In genomic region chr3:177357352-177358084, GRCh38 we compare ENCODE assay signal across 8 cellular contexts.
DNase-seq lines count a peak whose midpoint lies in the region; ATAC-seq and TF ChIP-seq lines count a peak whose summit lies in the region.

No MANE protein-coding gene starts in this region.

- peak overlapping the region in 2 of 3 donors; percentile 55 to 61 for H3K4me3 ChIP-seq in liver (ENCODE audit: low read depth in 1 of 3, low read length in 3 of 3)

- peak overlapping the region; percentile 91 for H3K4me3 Mint-ChIP-seq in central memory CD8-positive, alpha-beta T cell

- DNase-seq in Caki2 (ENCODE audit: low read depth) (peak; percentile 86), HK-2 (ENCODE audit: unreplicated experiment) (peak; percentile 62), SHP77 treated with DMSO at 0.1 percent for 48 hours (lab: John Stamatoyannopoulos, UW) (peak; percentile 54), NCI-H446 (lab: John Stamatoyannopoulos, UW) (no peak)
- DNase-seq in central memory CD8-positive, alpha-beta T cell (ENCODE audit: low spot score in 2 of 2), result no peak

- ATAC-seq in central memory CD8-positive, alpha-beta T cell (replicated peaks; ENCODE audit: extremely low read depth, poor library complexity, severe bottlenecking), result no peak
- ATAC-seq in HG03095 (IDR thresholded peaks at IDR 0.05; ENCODE audit: unreplicated experiment), result no peak

- in situ Hi-C loops in Caki2 (cut with HindIII; ENCODE audit: low pct_unique_long_range_greater_than_20kb, low sequenced_read_pairs), result loop anchor here (25.0 kb wide), 1 partner anchor 130 kb away; no protein-coding TSS in a partner anchor

- peak overlapping the region; percentile 28 to 70 for H3K9ac ChIP-seq in liver (ENCODE audit: low read depth in 1 of 2, low read length in 2 of 2)

- H3K27ac Mint-ChIP-seq in central memory CD8-positive, alpha-beta T cell (ENCODE audit: low read depth), result peak overlapping the region; percentile 100

- no peaks in the 10 kb centered on the region for H3K9me3 Mint-ChIP-seq in central memory CD8-positive, alpha-beta T cell

- H3K36me3 Mint-ChIP-seq in central memory CD8-positive, alpha-beta T cell (ENCODE audit: insufficient read depth), result peaks cover 32% of the 10 kb centered on the region

- no peak for TF ChIP-seq CTCF in liver (IDR thresholded peaks at IDR 0.05; ENCODE audit: low read depth, low read length, missing input control)

- no peaks in the 10 kb centered on the region for H3K36me3 ChIP-seq in liver (ENCODE audit: control insufficient read depth in 4 of 4, insufficient read depth in 3 of 4, low read depth in 1 of 4, low read length in 3 of 4)

- TF ChIP-seq RAD21 in liver (IDR thresholded peaks at IDR 0.05), result peak in 1 of 2 donors; percentile 43

- peak overlapping the region; percentile 93 to 94 for H3K27ac ChIP-seq in liver (ENCODE audit: low read depth in 1 of 2, low read length in 2 of 2)
- peak overlapping the region; percentile 62 for H3K27ac ChIP-seq in temporal lobe (ENCODE audit: low read depth, low read length)

- no peaks in the 10 kb centered on the region for H3K27me3 ChIP-seq in liver (ENCODE audit: control insufficient read depth in 4 of 4, insufficient read depth in 4 of 4, low read length in 3 of 4)

- peaks cover 8 to 29% (median 20%) of the 10 kb centered on the region in 4 donors for H3K4me1 ChIP-seq in liver (ENCODE audit: control insufficient read depth in 4 of 4, insufficient read depth in 4 of 4, low read length in 3 of 4)

- 31% methylated on average over 5 of the region's 5 CpGs for WGBS in liver

- peaks cover 46% of the 10 kb centered on the region for H3K4me1 Mint-ChIP-seq in central memory CD8-positive, alpha-beta T cell

- H3K9me3 ChIP-seq in liver (ENCODE audit: control insufficient read depth in 4 of 4, low read length in 3 of 4), result no peaks in the 10 kb centered on the region

- H3K27me3 Mint-ChIP-seq in central memory CD8-positive, alpha-beta T cell, result no peaks in the 10 kb centered on the region

TF ChIP-seq in liver, 16 proteins besides CTCF, POLR2A, EP300 and RAD21:
- TF ChIP-seq ATF3 (IDR thresholded peaks at IDR 0.05), result no peak
- TF ChIP-seq MAX (IDR thresholded peaks at IDR 0.05), result peak; percentile 42
- peak in 1 of 2 donors; percentile 17 for TF ChIP-seq JUND (IDR thresholded peaks at IDR 0.05)
- TF ChIP-seq SP1 (IDR thresholded peaks at IDR 0.05), result no peak

Comparison
In these comparisons a context has a peak if more than half of its experiments do, and no peak if none do; other contexts are left out.
1. DNase-seq: peak in Caki2 (single experiment), HK-2 (single experiment) and SHP77 treated with DMSO at 0.1 percent for 48 hours (single experiment); none in central memory CD8-positive, alpha-beta T cell (0 of 2) and NCI-H446 (0 of 2).